In genomic region chr1:90987860-90988259, GRCh38 we compare ENCODE assay signal across 18 cellular contexts. TPM values are rescaled to one million over a fixed set of nuclear protein-coding genes. Genes with fewer than 3 reads are reported as not detected.
DNase-seq lines count a peak whose midpoint lies in the region; ATAC-seq and TF ChIP-seq lines count a peak whose summit lies in the region.
"Had no signal": no experiment of that assay in that cellular context is flagged by ENCODE, and none has a peak within 500 bp of the region (broad histone marks: within the 10 kb centered on the region; RNA-seq: fewer than 3 reads in every experiment).

No MANE protein-coding gene starts in this region.

- no peak overlapping the region for H3K14ac ChIP-seq in trophoblast cell (ENCODE audit: low read length)

- peak overlapping the region; percentile 75 for H3K4ac ChIP-seq in trophoblast cell (ENCODE audit: low read depth, low read length)

- TF ChIP-seq CTCF in DOHH2 (IDR thresholded peaks at IDR 0.05; ENCODE audit: low read depth, low read length, poor library complexity, severe bottlenecking) = no peak
- no peak for TF ChIP-seq CTCF in HEK293 (tag by site-specific recombination; IDR thresholded peaks at IDR 0.05)
- no peak for TF ChIP-seq CTCF in activated B cell treated with CpG ODN at 0.5 μM for 24 hours (IDR thresholded peaks at IDR 0.05)

- H3K9ac ChIP-seq in trophoblast cell (ENCODE audit: low read length) = no peak overlapping the region
- H3K9ac ChIP-seq: BLaER1 had no signal

- peaks cover 71% of the 10 kb centered on the region for H3K36me3 ChIP-seq in DOHH2 (ENCODE audit: control insufficient read depth, low read length)
- peaks cover 0 to 39% of the 10 kb centered on the region in 2 experiments; a peak in 1 of 3 replicates for H3K36me3 ChIP-seq in HEK293 (ENCODE audit: control insufficient read depth in 2 of 2, insufficient read depth in 1 of 2, low read length in 2 of 2)
- H3K36me3 ChIP-seq in trophoblast cell (ENCODE audit: control insufficient read depth in 1 of 2, insufficient read depth in 2 of 2, low read length in 2 of 2) = peaks cover 0 to 2% of the 10 kb centered on the region in 2 experiments

- CTCF ChIA-PET in HEK293 (lab: Yijun Ruan, JAX) = no interaction called here
- CTCF ChIA-PET in activated B cell treated with CpG ODN at 0.5 μM for 24 hours (lab: Charles Lee) = no interaction called here

- peaks cover 16% of the 10 kb centered on the region; the same call in 1 of the 2 replicates for H3F3A ChIP-seq in DOHH2 (ENCODE audit: control insufficient read depth, insufficient read depth)

- H4K12ac ChIP-seq in trophoblast cell (ENCODE audit: low read depth, low read length) = no peak overlapping the region

- H3K27ac ChIP-seq in DOHH2 (ENCODE audit: low read depth, low read length) (no peak overlapping the region), HEK293 (ENCODE audit: extremely low read depth, low read depth, low read length) (no peak overlapping the region), trophoblast cell (ENCODE audit: low read depth, low read length) (no peak overlapping the region)
- H3K27ac ChIP-seq: BLaER1, C4-2B had no signal

- H3K18ac ChIP-seq in trophoblast cell (ENCODE audit: low read length) = no peak overlapping the region

- no peaks in the 10 kb centered on the region for H3K27me3 Mint-ChIP-seq in activated B cell treated with CpG ODN at 0.5 μM for 24 hours
- H3K27me3 Mint-ChIP-seq: CD4-positive, CD25-positive, alpha-beta regulatory T cell had no signal

- no peak overlapping the region for H4K91ac ChIP-seq in trophoblast cell (ENCODE audit: low read depth, low read length)

- POLR2A ChIA-PET in HEK293 (lab: Yijun Ruan, JAX) (no interaction called here), activated B cell treated with CpG ODN at 0.5 μM for 24 hours (lab: Charles Lee) (no interaction called here)

- H2BK12ac ChIP-seq in trophoblast cell (ENCODE audit: low read length) = no peak overlapping the region

- H3K9me3 ChIP-seq in DOHH2 (ENCODE audit: control insufficient read depth, insufficient read depth, low read length) (peaks cover 34% of the 10 kb centered on the region; the same call in 1 of the 2 replicates), HEK293 (ENCODE audit: control insufficient read depth, insufficient read depth, low read depth, low read length) (no peaks in the 10 kb centered on the region), trophoblast cell (ENCODE audit: insufficient read depth, low read depth, low read length) (no peaks in the 10 kb centered on the region)

- no peak overlapping the region for H2BK120ac ChIP-seq in trophoblast cell (ENCODE audit: insufficient read depth, low read length, poor library complexity)

- peaks cover 89% of the 10 kb centered on the region for H3K4me1 Mint-ChIP-seq in activated B cell treated with CpG ODN at 0.5 μM for 24 hours

- no peak overlapping the region for H2BK5ac ChIP-seq in trophoblast cell (ENCODE audit: low read depth, low read length, poor library complexity)

- H3K4me1 ChIP-seq in DOHH2 (ENCODE audit: control insufficient read depth, low read length) (peaks cover 34% of the 10 kb centered on the region), HEK293 (ENCODE audit: control insufficient read depth, insufficient read depth, low read length) (no peaks in the 10 kb centered on the region), trophoblast cell (ENCODE audit: control insufficient read depth in 1 of 2, insufficient read depth in 2 of 2, low read length in 2 of 2) (no peaks in the 10 kb centered on the region)
- H3K4me1 ChIP-seq: BLaER1 had no signal

- intact Hi-C loops in activated B cell treated with CpG ODN at 0.5 μM for 24 hours (cut with micrococcal nuclease) = loop anchor here (5.0 kb wide), 1 partner anchor 34 kb away; the partner anchor contains the start of gene ZNF644

- ATAC-seq in activated B cell treated with CpG ODN at 0.5 μM for 24 hours (ENCODE audit: low read depth) (no peak), HG03442 (IDR thresholded peaks at IDR 0.05; ENCODE audit: unreplicated experiment) (no peak)
- ATAC-seq: CD8-positive, alpha-beta T cell; HCT116 had no signal

- peak overlapping the region; percentile 41 for H3K27ac Mint-ChIP-seq in activated B cell treated with CpG ODN at 0.5 μM for 24 hours
- H3K27ac Mint-ChIP-seq: CD4-positive, CD25-positive, alpha-beta regulatory T cell; CD8-positive, alpha-beta T cell; HFFc6 had no signal

- DNase-seq in activated B cell treated with CpG ODN at 0.5 μM for 24 hours = no peak
- DNase-seq in trophoblast cell = no peak
- DNase-seq in stimulated activated CD4-positive, alpha-beta T cell treated with anti-CD3 and anti-CD28 coated beads, Interleukin-15, amount 100 ng/mL, for 24 hours = no peak
- no peak for DNase-seq in UCSD-AML1 (lab: John Stamatoyannopoulos, UW; ENCODE audit: unreplicated experiment)
- no peak for DNase-seq in middle frontal gyrus (ENCODE audit: extremely low spot score, low spot score)
- DNase-seq: CD4-positive, CD25-positive, alpha-beta regulatory T cell; CD8-positive, alpha-beta T cell; DMS 273 treated with DMSO at 0.1 percent for 48 hours; DMS79; GF-D8; H9; HFFc6 had no signal

- WGBS in trophoblast cell (ENCODE audit: extremely low coverage, insufficient coverage, insufficient read length) = no CpG with 5 or more reads among the region's 2 CpGs

- H3K9me3 Mint-ChIP-seq in activated B cell treated with CpG ODN at 0.5 μM for 24 hours = peaks cover 12% of the 10 kb centered on the region

- H4K20me1 ChIP-seq in DOHH2 (ENCODE audit: control insufficient read depth, insufficient read depth, low read depth, low read length) = peaks cover 11% of the 10 kb centered on the region

- H3K27me3 ChIP-seq in DOHH2 (ENCODE audit: control insufficient read depth, low read length) (no peaks in the 10 kb centered on the region), trophoblast cell (ENCODE audit: insufficient read depth, low read length) (no peaks in the 10 kb centered on the region)
- H3K27me3 ChIP-seq: BLaER1 had no signal

- H3K4me2 ChIP-seq in DOHH2 (ENCODE audit: low read length) (peak overlapping the region; percentile 3; the same call in 1 of the 2 replicates), trophoblast cell (ENCODE audit: low read length) (no peak overlapping the region)
- H3K4me2 ChIP-seq: BLaER1 had no signal

- H3K36me3 Mint-ChIP-seq in activated B cell treated with CpG ODN at 0.5 μM for 24 hours (ENCODE audit: low read depth) = peaks cover 55% of the 10 kb centered on the region

- no peak overlapping the region for H4K8ac ChIP-seq in trophoblast cell (ENCODE audit: low read depth, low read length)

- H3K23ac ChIP-seq in trophoblast cell (ENCODE audit: low read length) = no peak overlapping the region

- H3K4me3 ChIP-seq in DOHH2 (ENCODE audit: low read length) (no peak overlapping the region), HEK293 (ENCODE audit: low read depth, low read length) (no peak overlapping the region), trophoblast cell (ENCODE audit: low read depth, low read length) (no peak overlapping the region)
- H3K4me3 ChIP-seq: BLaER1 had no signal

- H3K9me2 ChIP-seq in DOHH2 (replicated peaks; ENCODE audit: control insufficient read depth, low read length) = no peaks in the 10 kb centered on the region

- H3K79me2 ChIP-seq in DOHH2 (ENCODE audit: control insufficient read depth, low read length) = peaks cover 100% of the 10 kb centered on the region
- peaks cover 5% of the 10 kb centered on the region for H3K79me2 ChIP-seq in trophoblast cell (ENCODE audit: control insufficient read depth, insufficient read depth, low read length, poor library complexity)

- H2AK5ac ChIP-seq in trophoblast cell (ENCODE audit: low read length) = no peak overlapping the region

- no peaks in the 10 kb centered on the region for H3K79me1 ChIP-seq in trophoblast cell (ENCODE audit: low read length)

- no peak overlapping the region for H2AFZ ChIP-seq in trophoblast cell (ENCODE audit: insufficient read depth, low read length, poor library complexity)

- H3K4me3 Mint-ChIP-seq in activated B cell treated with CpG ODN at 0.5 μM for 24 hours = no peak overlapping the region
- H3K4me3 Mint-ChIP-seq: CD4-positive, CD25-positive, alpha-beta regulatory T cell; CD8-positive, alpha-beta T cell; H9; HFFc6 had no signal

TF ChIP-seq in HEK293, 187 proteins besides CTCF, POLR2A, EP300 and RAD21:
- TF ChIP-seq SETDB1 (IDR thresholded peaks at IDR 0.05; ENCODE audit: insufficient read length, low read length) (peak; percentile 93), ZSCAN23 (tag by site-specific recombination; IDR thresholded peaks at IDR 0.05) (no peak)
TF ChIP-seq in HEK293: peak in this region for 1.

RNA-seq across cellular contexts. Expression of gene ZNF644, which starts 34.0 kb away (rescaled TPM):
- 78.4 and 98.4 TPM in 2 replicates for total RNA-seq in activated B cell treated with CpG ODN at 0.5 μM for 24 hours
- 37.9 and 41.3 TPM in 2 replicates for polyA plus RNA-seq in trophoblast cell (2013)
